8 cellular contexts compared by ENCODE assay signal in genomic region chr7:80699030-80699638, GRCh38.
DNase-seq lines count a peak whose midpoint lies in the region; ATAC-seq and TF ChIP-seq lines count a peak whose summit lies in the region.

No MANE protein-coding gene starts in this region.

- H3K36me3 Mint-ChIP-seq in activated T-cell treated with anti-CD3 and anti-CD28 coated beads, Interleukin-2, amount 50 U/mL, for 24 hours (ENCODE audit: low read depth), result no peaks in the 10 kb centered on the region

- no peak overlapping the region for H3K9ac ChIP-seq in parathyroid adenoma

- H3K4me3 Mint-ChIP-seq in activated T-cell treated with anti-CD3 and anti-CD28 coated beads, Interleukin-2, amount 50 U/mL, for 24 hours, result no peak overlapping the region

- no peak overlapping the region for H3K27ac ChIP-seq in parathyroid adenoma

- no peak overlapping the region for H3K27ac Mint-ChIP-seq in activated T-cell treated with anti-CD3 and anti-CD28 coated beads, Interleukin-2, amount 50 U/mL, for 24 hours

- H2AFZ ChIP-seq in parathyroid adenoma, result no peak overlapping the region

- H3K4me3 ChIP-seq in parathyroid adenoma (ENCODE audit: low read depth, low read length), result no peak overlapping the region

- H3K4me1 ChIP-seq in parathyroid adenoma, result no peaks in the 10 kb centered on the region

- H3K4me1 Mint-ChIP-seq in activated T-cell treated with anti-CD3 and anti-CD28 coated beads, Interleukin-2, amount 50 U/mL, for 24 hours (ENCODE audit: low read depth), result no peaks in the 10 kb centered on the region

- H3K36me3 ChIP-seq in parathyroid adenoma (ENCODE audit: control insufficient read depth, insufficient read depth, low read length), result no peaks in the 10 kb centered on the region

- peak; percentile 47 for TF ChIP-seq CTCF in parathyroid adenoma (IDR thresholded peaks at IDR 0.05)

- no peaks in the 10 kb centered on the region for H3K79me2 ChIP-seq in parathyroid adenoma

- no peaks in the 10 kb centered on the region for H3K27me3 ChIP-seq in parathyroid adenoma (ENCODE audit: control insufficient read depth, insufficient read depth, low read length)

- H3K9me3 ChIP-seq in parathyroid adenoma (ENCODE audit: control insufficient read depth, low read length), result no peaks in the 10 kb centered on the region

- ATAC-seq in GM21717 (IDR thresholded peaks at IDR 0.05; ENCODE audit: unreplicated experiment), result peak; percentile 78

- peak; percentile 67 for DNase-seq in EH (ENCODE audit: low read depth)
- DNase-seq in M059J (ENCODE audit: low read depth), result peak; percentile 74
- peak; percentile 65 for DNase-seq in RPMI8226
- DNase-seq in fibroblast of peridontal ligament (ENCODE audit: extremely low read depth), result peak; percentile 84
- no peak for DNase-seq in activated T-cell treated with anti-CD3 and anti-CD28 coated beads, Interleukin-2, amount 50 U/mL, for 24 hours
- DNase-seq in activated effector memory CD4-positive, alpha-beta T cell treated with anti-CD3 and anti-CD28 coated beads, Interleukin-2, amount 50 U/mL, for 16 hours, result no peak

- no peaks in the 10 kb centered on the region for H3K27me3 Mint-ChIP-seq in activated T-cell treated with anti-CD3 and anti-CD28 coated beads, Interleukin-2, amount 50 U/mL, for 24 hours

- peaks cover 1% of the 10 kb centered on the region for H3K9me3 Mint-ChIP-seq in activated T-cell treated with anti-CD3 and anti-CD28 coated beads, Interleukin-2, amount 50 U/mL, for 24 hours

- no peak overlapping the region for H3K4me2 ChIP-seq in parathyroid adenoma (ENCODE audit: low read length)

Comparison
In these comparisons a context has a peak if more than half of its experiments do, and no peak if none do; other contexts are left out.
1. DNase-seq: peak in EH (single experiment), M059J (single experiment), RPMI8226 (single experiment) and fibroblast of peridontal ligament (single experiment); none in activated T-cell treated with anti-CD3 and anti-CD28 coated beads, Interleukin-2, amount 50 U/mL, for 24 hours (single experiment) and activated effector memory CD4-positive, alpha-beta T cell treated with anti-CD3 and anti-CD28 coated beads, Interleukin-2, amount 50 U/mL, for 16 hours (single experiment).